In the genomic region with DNA sequence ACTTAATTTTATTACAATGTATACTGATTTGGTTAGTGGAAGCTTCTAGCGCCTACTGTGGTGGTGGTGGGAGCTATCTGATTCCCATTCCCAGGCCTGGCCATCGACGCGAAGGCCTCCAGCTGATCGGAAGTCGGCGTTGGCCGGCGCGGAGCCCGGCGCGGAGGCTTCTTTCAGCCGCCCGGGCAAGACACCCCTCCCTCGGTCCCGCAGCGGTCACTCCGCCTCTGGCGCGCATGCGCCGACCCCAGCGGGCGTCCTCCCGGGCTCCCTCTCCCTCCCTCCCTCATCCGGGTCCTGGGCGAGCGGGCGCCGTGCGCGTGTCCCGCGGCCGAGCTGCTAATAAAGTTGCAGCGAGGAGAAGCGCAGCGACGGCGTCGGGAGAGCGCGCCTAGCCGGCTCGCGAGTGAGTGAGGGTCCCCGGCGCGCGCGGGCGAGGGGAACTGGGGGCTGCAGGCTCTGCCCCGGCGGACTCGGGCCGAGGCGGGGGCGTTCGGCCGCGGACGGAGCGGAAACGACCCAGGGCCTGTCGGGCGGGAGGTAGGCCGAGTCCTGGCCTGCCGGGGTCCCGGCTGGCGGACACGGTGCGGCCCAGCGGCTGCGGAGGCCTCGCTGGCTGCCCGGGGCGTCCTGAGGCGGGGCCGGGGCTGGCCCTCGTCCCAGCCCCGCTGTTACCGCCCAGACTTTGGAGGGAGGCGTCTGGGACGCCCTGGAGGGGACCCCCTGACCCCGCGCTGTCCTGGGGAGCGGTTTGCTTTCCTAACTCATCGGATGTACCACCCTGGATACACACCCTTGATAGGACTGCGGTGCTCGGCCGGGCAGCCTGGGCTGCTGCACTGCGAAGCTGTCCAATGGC, we compare ENCODE assay signal across 8 cellular contexts. TPM values are rescaled to one million over a fixed set of nuclear protein-coding genes. Genes with fewer than 3 reads are reported as not detected.
DNase-seq lines count a peak whose midpoint lies in the region; ATAC-seq and TF ChIP-seq lines count a peak whose summit lies in the region.

Gene SMAD5, plus strand, starts transcription at position 289 of the 859 bp plus-strand sequence. CDS start 20,916 bp downstream, outside the sequence.

- H4K20me1 ChIP-seq in neural progenitor cell (ENCODE audit: low read depth) = peaks cover 48% of the 10 kb centered on the region

- peaks cover 8% of the 10 kb centered on the region for H3K9me3 Mint-ChIP-seq in neural progenitor cell

- H3K27me3 Mint-ChIP-seq in neural progenitor cell (ENCODE audit: insufficient read depth, low read depth) = no peaks in the 10 kb centered on the region

- peak within 1 kb of the TSS; percentile 96 for H3K4me2 ChIP-seq in neural progenitor cell

- peaks cover 51% of the 10 kb centered on the region for H3K79me2 ChIP-seq in neural progenitor cell (ENCODE audit: low read depth)

- peak; percentile 82 for ATAC-seq in foreskin keratinocyte

- H3K27me3 ChIP-seq in SJCRH30 (no peaks in the 10 kb centered on the region), foreskin keratinocyte (no peaks in the 10 kb centered on the region), neural progenitor cell (peaks cover 22% of the 10 kb centered on the region), stomach smooth muscle (ENCODE audit: control insufficient read depth in 1 of 2, insufficient read depth in 2 of 2, low read length in 2 of 2) (no peaks in the 10 kb centered on the region)

- H3K4me1 Mint-ChIP-seq in neural progenitor cell = peaks cover 27% of the 10 kb centered on the region

- H3K36me3 ChIP-seq in ES-I3 (ENCODE audit: insufficient read depth, low read length) (no peaks in the 10 kb centered on the region; the same call in 1 of the 2 replicates), SJCRH30 (0 out of 2 replicates have a peak, but pooled peaks cover 2% of the 10 kb centered on the region), neural progenitor cell (no peaks in the 10 kb centered on the region), stomach smooth muscle (ENCODE audit: control insufficient read depth in 2 of 2, insufficient read depth in 2 of 2, low read length in 2 of 2) (no peaks in the 10 kb centered on the region)

- H3K9me3 ChIP-seq in ES-I3 (ENCODE audit: control insufficient read depth, insufficient read depth, low read length) = no peaks in the 10 kb centered on the region
- no peaks in the 10 kb centered on the region for H3K9me3 ChIP-seq in SJCRH30 (replicated peaks)
- no peaks in the 10 kb centered on the region for H3K9me3 ChIP-seq in neural progenitor cell (ENCODE audit: low read depth)
- H3K9me3 ChIP-seq in stomach smooth muscle (ENCODE audit: control insufficient read depth in 2 of 2, low read length in 2 of 2) = no peaks in the 10 kb centered on the region

- no peak for TF ChIP-seq CTCF in foreskin keratinocyte (conservative IDR thresholded peaks at IDR 0.05)
- no peak for TF ChIP-seq CTCF in neural progenitor cell (IDR thresholded peaks at IDR 0.05)

- DNase-seq in H4 (ENCODE audit: low spot score) (peak; percentile 93), LoVo (ENCODE audit: low spot score) (peak; percentile 97), SJCRH30 (peak; percentile 96 to 97), foreskin keratinocyte (peak; percentile 63 to 81), neural progenitor cell (ENCODE audit: low spot score) (peak; percentile 98)
- peak; percentile 72 for DNase-seq in activated gamma-delta T cell treated with anti-CD3 and anti-CD28 coated beads, Interleukin-2, amount 50 U/mL, for 16 hours (ENCODE audit: low read depth)

- H3K36me3 Mint-ChIP-seq in neural progenitor cell = peaks cover 12% of the 10 kb centered on the region

- H3K4me1 ChIP-seq in ES-I3 (ENCODE audit: insufficient read depth, low read length) (peaks cover 12% of the 10 kb centered on the region; the same call in 1 of the 2 replicates), SJCRH30 (peaks cover 23% of the 10 kb centered on the region), foreskin keratinocyte (peaks cover 25% of the 10 kb centered on the region), neural progenitor cell (peaks cover 24% of the 10 kb centered on the region), stomach smooth muscle (ENCODE audit: control insufficient read depth, insufficient read depth, low read length) (peaks cover 2% of the 10 kb centered on the region)

- H3K27ac Mint-ChIP-seq in neural progenitor cell = peak within 1 kb of the TSS; percentile 97

- peak within 1 kb of the TSS; percentile 97 for H3K9ac ChIP-seq in ES-I3 (ENCODE audit: low read depth, low read length)
- peak within 1 kb of the TSS; percentile 94 for H3K9ac ChIP-seq in neural progenitor cell
- peak within 1 kb of the TSS; percentile 94 to 95 for H3K9ac ChIP-seq in stomach smooth muscle (ENCODE audit: low read length in 2 of 2)

- H3K4me3 ChIP-seq in SJCRH30 = peak within 1 kb of the TSS; percentile 85
- peak within 1 kb of the TSS; percentile 87 for H3K4me3 ChIP-seq in neural progenitor cell
- peak within 1 kb of the TSS; percentile 85 to 90 for H3K4me3 ChIP-seq in stomach smooth muscle (ENCODE audit: low read length in 2 of 2)

- H3K27ac ChIP-seq in SJCRH30 (peak within 1 kb of the TSS; percentile 63), foreskin keratinocyte (peak within 1 kb of the TSS; percentile 88), neural progenitor cell (peak within 1 kb of the TSS; percentile 86), stomach smooth muscle (ENCODE audit: low read length) (peak within 1 kb of the TSS; percentile 92)

- peaks cover 15% of the 10 kb centered on the region for H3F3A ChIP-seq in neural progenitor cell (ENCODE audit: low read depth)

- H2AFZ ChIP-seq in neural progenitor cell (replicated peaks) = peak within 1 kb of the TSS; percentile 89

- H3K4me3 Mint-ChIP-seq in neural progenitor cell = peak within 1 kb of the TSS; percentile 98

RNA-seq across cellular contexts. Expression of gene SMAD5, which starts in this region (rescaled TPM):
- 38.8 and 40.0 TPM in 2 replicates for total RNA-seq in H4 (2014; rRNA removed; shearing (Covaris generic))
- 63.4 and 79.5 TPM in 2 replicates for total RNA-seq in SJCRH30 (2014; rRNA removed; shearing (Covaris generic))
- total RNA-seq in foreskin keratinocyte (44.0 and 46.0 TPM in 2 replicates), neural progenitor cell (ENCODE audit: low replicate concordance) (75.0 and 102 TPM in 2 replicates)
- 6.8 and 8.7 TPM in 2 replicates for polyA plus RNA-seq in foreskin keratinocyte

Comparison
In these comparisons a context has a peak if more than half of its experiments do, and no peak if none do; other contexts are left out.
1. Peak in every context shown above with its lines: DNase-seq, ATAC-seq, H3K4me3 ChIP-seq and H3K27ac ChIP-seq.